1 cellular context compared by ENCODE assay signal in genomic region chr13:100088648-100089601, GRCh38.
A peak's percentile ranks its signal among the peaks of the same experiment; 100 is the strongest.
TF ChIP-seq lines count a peak whose summit lies in the region.

Gene PCCA (plus strand): TSS chr13:100089093. CDS start chr13:100089121, 28 bp downstream.

TF ChIP-seq in HepG2, 621 proteins besides CTCF, POLR2A, EP300 and RAD21 (continued from another document and continues in another):
- no peak for TF ChIP-seq MAFF (IDR thresholded peaks at IDR 0.05; ENCODE audit: low read depth, low read length)
- TF ChIP-seq ZBTB8A (CRISPR knock-in tag; IDR thresholded peaks at IDR 0.05; ENCODE audit: borderline replicate concordance, low read depth) = no peak
- TF ChIP-seq, protein P1, sequence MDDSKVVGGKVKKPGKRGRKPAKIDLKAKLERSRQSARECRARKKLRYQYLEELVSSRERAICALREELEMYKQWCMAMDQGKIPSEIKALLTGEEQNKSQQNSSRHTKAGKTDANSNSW (CRISPR knock-in tag; IDR thresholded peaks at IDR 0.05; ENCODE audit: borderline replicate concordance) = no peak
- no peak for TF ChIP-seq WIZ (CRISPR knock-in tag; IDR thresholded peaks at IDR 0.05)
- TF ChIP-seq NR2C2 (CRISPR knock-in tag; IDR thresholded peaks at IDR 0.05; ENCODE audit: borderline replicate concordance) = peak; percentile 95
- peak; percentile 84; the same call in 1 of the 2 replicates for TF ChIP-seq ZNF350 (CRISPR knock-in tag; IDR thresholded peaks at IDR 0.05; ENCODE audit: borderline replicate concordance, low read depth)
- no peak for TF ChIP-seq KDM6A (CRISPR knock-in tag; IDR thresholded peaks at IDR 0.05; ENCODE audit: low read depth)
- TF ChIP-seq TBP (CRISPR knock-in tag; IDR thresholded peaks at IDR 0.05) = no peak
- no peak for TF ChIP-seq ISX (CRISPR knock-in tag; conservative IDR thresholded peaks at IDR 0.05)
- TF ChIP-seq ZNF629 (CRISPR knock-in tag; conservative IDR thresholded peaks at IDR 0.05) = 0 out of 2 replicates have a peak, but pooled peaks have one; percentile 24
- TF ChIP-seq, protein P2, sequence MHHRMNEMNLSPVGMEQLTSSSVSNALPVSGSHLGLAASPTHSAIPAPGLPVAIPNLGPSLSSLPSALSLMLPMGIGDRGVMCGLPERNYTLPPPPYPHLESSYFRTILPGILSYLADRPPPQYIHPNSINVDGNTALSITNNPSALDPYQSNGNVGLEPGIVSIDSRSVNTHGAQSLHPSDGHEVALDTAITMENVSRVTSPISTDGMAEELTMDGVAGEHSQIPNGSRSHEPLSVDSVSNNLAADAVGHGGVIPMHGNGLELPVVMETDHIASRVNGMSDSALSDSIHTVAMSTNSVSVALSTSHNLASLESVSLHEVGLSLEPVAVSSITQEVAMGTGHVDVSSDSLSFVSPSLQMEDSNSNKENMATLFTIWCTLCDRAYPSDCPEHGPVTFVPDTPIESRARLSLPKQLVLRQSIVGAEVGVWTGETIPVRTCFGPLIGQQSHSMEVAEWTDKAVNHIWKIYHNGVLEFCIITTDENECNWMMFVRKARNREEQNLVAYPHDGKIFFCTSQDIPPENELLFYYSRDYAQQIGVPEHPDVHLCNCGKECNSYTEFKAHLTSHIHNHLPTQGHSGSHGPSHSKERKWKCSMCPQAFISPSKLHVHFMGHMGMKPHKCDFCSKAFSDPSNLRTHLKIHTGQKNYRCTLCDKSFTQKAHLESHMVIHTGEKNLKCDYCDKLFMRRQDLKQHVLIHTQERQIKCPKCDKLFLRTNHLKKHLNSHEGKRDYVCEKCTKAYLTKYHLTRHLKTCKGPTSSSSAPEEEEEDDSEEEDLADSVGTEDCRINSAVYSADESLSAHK (CRISPR knock-in tag; IDR thresholded peaks at IDR 0.05; ENCODE audit: borderline replicate concordance) = no peak
- no peak for TF ChIP-seq SIX1 (CRISPR knock-in tag; IDR thresholded peaks at IDR 0.05; ENCODE audit: borderline replicate concordance)
- peak; percentile 79 for TF ChIP-seq ELF1 (CRISPR knock-in tag; IDR thresholded peaks at IDR 0.05)
- TF ChIP-seq ATF4 (CRISPR knock-in tag; IDR thresholded peaks at IDR 0.05) = peak in 1 of 2 experiments; percentile 15; a peak in 1 of 4 replicates
- peak; percentile 56; the same call in 1 of the 2 replicates for TF ChIP-seq ZHX2 (IDR thresholded peaks at IDR 0.05; ENCODE audit: low read depth)
- TF ChIP-seq ZHX2 (CRISPR knock-in tag; IDR thresholded peaks at IDR 0.05; ENCODE audit: borderline replicate concordance) = 0 out of 2 replicates have a peak, but pooled peaks have one; percentile 20
- TF ChIP-seq, protein P3, sequence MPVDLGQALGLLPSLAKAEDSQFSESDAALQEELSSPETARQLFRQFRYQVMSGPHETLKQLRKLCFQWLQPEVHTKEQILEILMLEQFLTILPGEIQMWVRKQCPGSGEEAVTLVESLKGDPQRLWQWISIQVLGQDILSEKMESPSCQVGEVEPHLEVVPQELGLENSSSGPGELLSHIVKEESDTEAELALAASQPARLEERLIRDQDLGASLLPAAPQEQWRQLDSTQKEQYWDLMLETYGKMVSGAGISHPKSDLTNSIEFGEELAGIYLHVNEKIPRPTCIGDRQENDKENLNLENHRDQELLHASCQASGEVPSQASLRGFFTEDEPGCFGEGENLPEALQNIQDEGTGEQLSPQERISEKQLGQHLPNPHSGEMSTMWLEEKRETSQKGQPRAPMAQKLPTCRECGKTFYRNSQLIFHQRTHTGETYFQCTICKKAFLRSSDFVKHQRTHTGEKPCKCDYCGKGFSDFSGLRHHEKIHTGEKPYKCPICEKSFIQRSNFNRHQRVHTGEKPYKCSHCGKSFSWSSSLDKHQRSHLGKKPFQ (CRISPR knock-in tag; IDR thresholded peaks at IDR 0.05; ENCODE audit: insufficient replicate concordance) = no peak
- TF ChIP-seq TGIF2 (CRISPR knock-in tag; IDR thresholded peaks at IDR 0.05) = peak; percentile 86
- TF ChIP-seq GTF2F1 (IDR thresholded peaks at IDR 0.05; ENCODE audit: low read length) = no peak
- TF ChIP-seq HNRNPH1 (optimal IDR thresholded peaks at IDR 0.05; ENCODE audit: low read depth, low read length) = no peak
- no peak for TF ChIP-seq TBX3 (IDR thresholded peaks at IDR 0.05; ENCODE audit: borderline replicate concordance)
- TF ChIP-seq NRL (CRISPR knock-in tag; IDR thresholded peaks at IDR 0.05; ENCODE audit: borderline replicate concordance) = 0 out of 2 replicates have a peak, but pooled peaks have one; percentile 42
- TF ChIP-seq, protein P4, sequence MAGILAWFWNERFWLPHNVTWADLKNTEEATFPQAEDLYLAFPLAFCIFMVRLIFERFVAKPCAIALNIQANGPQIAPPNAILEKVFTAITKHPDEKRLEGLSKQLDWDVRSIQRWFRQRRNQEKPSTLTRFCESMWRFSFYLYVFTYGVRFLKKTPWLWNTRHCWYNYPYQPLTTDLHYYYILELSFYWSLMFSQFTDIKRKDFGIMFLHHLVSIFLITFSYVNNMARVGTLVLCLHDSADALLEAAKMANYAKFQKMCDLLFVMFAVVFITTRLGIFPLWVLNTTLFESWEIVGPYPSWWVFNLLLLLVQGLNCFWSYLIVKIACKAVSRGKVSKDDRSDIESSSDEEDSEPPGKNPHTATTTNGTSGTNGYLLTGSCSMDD (CRISPR knock-in tag; IDR thresholded peaks at IDR 0.05) = 0 out of 2 replicates have a peak, but pooled peaks have one; percentile 52
- no peak; the same call in 1 of the 2 replicates for TF ChIP-seq ZBTB21 (CRISPR knock-in tag; IDR thresholded peaks at IDR 0.05)
- TF ChIP-seq ZNF768 (CRISPR knock-in tag; IDR thresholded peaks at IDR 0.05) = peak; percentile 64; the same call in 1 of the 2 replicates
- no peak for TF ChIP-seq IKZF1 (IDR thresholded peaks at IDR 0.05)
- no peak for TF ChIP-seq SMYD3 (CRISPR knock-in tag; IDR thresholded peaks at IDR 0.05)
- TF ChIP-seq ZNF737 (CRISPR knock-in tag; IDR thresholded peaks at IDR 0.05; ENCODE audit: borderline replicate concordance) = no peak
- TF ChIP-seq MED13 (CRISPR knock-in tag; IDR thresholded peaks at IDR 0.05) = peak; percentile 72; the same call in 1 of the 2 replicates
- TF ChIP-seq ZNF773 (CRISPR knock-in tag; IDR thresholded peaks at IDR 0.05; ENCODE audit: borderline replicate concordance) = peak; percentile 7; the same call in 1 of the 2 replicates
- no peak for TF ChIP-seq HMGA1 (CRISPR knock-in tag; conservative IDR thresholded peaks at IDR 0.05)
- 0 out of 2 replicates have a peak, but pooled peaks have one; percentile 50 for TF ChIP-seq SNAPC4 (CRISPR knock-in tag; IDR thresholded peaks at IDR 0.05)
- peak; percentile 87; the same call in 1 of the 2 replicates for TF ChIP-seq ZNF772 (CRISPR knock-in tag; IDR thresholded peaks at IDR 0.05)
- 0 out of 2 replicates have a peak, but pooled peaks have one; percentile 18 for TF ChIP-seq E2F2 (CRISPR knock-in tag; IDR thresholded peaks at IDR 0.05; ENCODE audit: borderline replicate concordance)
- TF ChIP-seq, protein P5, sequence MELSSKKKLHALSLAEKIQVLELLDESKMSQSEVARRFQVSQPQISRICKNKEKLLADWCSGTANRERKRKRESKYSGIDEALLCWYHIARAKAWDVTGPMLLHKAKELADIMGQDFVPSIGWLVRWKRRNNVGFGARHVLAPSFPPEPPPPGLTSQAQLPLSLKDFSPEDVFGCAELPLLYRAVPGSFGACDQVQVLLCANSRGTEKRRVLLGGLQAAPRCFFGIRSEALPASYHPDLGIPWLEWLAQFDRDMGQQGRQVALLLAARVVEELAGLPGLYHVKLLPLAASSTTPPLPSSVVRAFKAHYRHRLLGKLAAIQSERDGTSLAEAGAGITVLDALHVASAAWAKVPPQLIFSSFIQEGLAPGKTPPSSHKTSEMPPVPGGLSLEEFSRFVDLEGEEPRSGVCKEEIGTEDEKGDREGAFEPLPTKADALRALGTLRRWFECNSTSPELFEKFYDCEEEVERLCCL (CRISPR knock-in tag; IDR thresholded peaks at IDR 0.05; ENCODE audit: borderline replicate concordance) = no peak
- TF ChIP-seq GMEB2 (CRISPR knock-in tag; IDR thresholded peaks at IDR 0.05; ENCODE audit: low read depth) = 0 out of 2 replicates have a peak, but pooled peaks have one; percentile 21
- no peak for TF ChIP-seq ZNF296 (CRISPR knock-in tag; conservative IDR thresholded peaks at IDR 0.05)
